Comparison of ENCODE assay signal across 15 cellular contexts in the genomic region with DNA sequence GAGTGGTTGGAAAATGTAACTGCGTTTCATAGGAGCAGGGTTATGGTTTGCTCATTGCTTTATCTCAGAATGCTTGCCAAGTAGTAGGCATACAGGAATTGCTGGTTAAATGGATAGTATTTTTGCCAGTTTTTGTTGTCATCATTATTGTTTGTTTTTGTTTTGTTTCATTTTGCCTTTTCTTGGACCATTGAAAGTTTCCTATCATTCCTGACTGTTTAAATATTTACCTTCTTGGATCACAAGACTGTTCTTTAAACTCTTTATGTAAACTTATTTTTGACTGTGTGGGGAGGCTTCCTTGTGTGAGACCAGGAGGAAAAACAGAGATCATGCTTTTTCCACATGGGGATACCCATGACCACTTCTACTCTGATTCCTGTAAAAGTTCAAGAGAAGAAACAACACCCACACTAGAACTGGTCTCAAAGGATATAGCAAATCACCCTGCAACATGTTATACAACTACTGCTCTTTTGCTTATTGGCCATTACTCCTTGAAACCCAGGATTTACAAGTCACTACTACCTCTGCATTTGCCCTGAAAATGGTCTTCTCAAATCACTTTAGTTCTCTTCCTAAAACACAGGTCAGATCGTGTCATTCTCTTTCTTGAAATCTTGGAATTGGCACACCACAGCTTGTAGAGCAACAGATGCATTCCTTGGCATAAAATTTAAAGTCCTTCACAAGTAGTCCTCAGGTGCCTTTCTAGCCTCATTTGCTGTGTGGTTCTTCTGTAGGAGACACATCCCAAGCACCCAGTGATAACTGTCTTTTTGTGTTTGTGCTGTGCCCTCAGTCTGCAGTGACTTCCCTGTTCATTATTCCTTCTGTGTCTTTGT. TPM values are rescaled to one million over a fixed set of nuclear protein-coding genes. Genes with fewer than 3 reads are reported as not detected.
DNase-seq lines count a peak whose midpoint lies in the region; ATAC-seq and TF ChIP-seq lines count a peak whose summit lies in the region.
"Had no signal": no experiment of that assay in that cellular context is flagged by ENCODE, and none has a peak within 500 bp of the region (broad histone marks: within the 10 kb centered on the region; RNA-seq: fewer than 3 reads in every experiment).

No MANE protein-coding gene starts in this region.

- peak overlapping the region; percentile 34 to 75 (median 67) for H3K27ac ChIP-seq in body of pancreas
- peak overlapping the region; percentile 33 for H3K27ac ChIP-seq in lower lobe of right lung
- peak overlapping the region; percentile 30 for H3K27ac ChIP-seq in substantia nigra (ENCODE audit: low read depth, low read length, poor library complexity, severe bottlenecking)

- H3K36me3 ChIP-seq in body of pancreas (replicated peaks in 1 of 2; ENCODE audit: insufficient read depth in 1 of 2, low read depth in 2 of 2) (no peaks in the 10 kb centered on the region), lower lobe of right lung (no peaks in the 10 kb centered on the region)

- intact Hi-C loops in body of pancreas (cut with DNase I) (loop anchor here (10.0 kb wide), 1 partner anchor 45 kb away; no protein-coding TSS in a partner anchor), lower lobe of right lung (cut with DNase I) (loop anchor here (10.0 kb wide), 1 partner anchor 45 kb away; no protein-coding TSS in a partner anchor)

- DNase-seq in activated naive CD4-positive, alpha-beta T cell treated with anti-CD3 and anti-CD28 coated beads, Interleukin-2, amount 50 U/mL, for 72 hours (ENCODE audit: low spot score in 2 of 2): no peak
- no peak for DNase-seq in activated naive CD4-positive, alpha-beta T cell treated with anti-CD3 and anti-CD28 coated beads, Interleukin-2, amount 10 ng/mL, durations not matched to agents 7 days and 5 days
- DNase-seq in body of pancreas (no peak), lower lobe of right lung (no peak), substantia nigra (lab: John Stamatoyannopoulos, UW) (no peak), NCI-H82 treated with DMSO at 0.1 percent for 48 hours (lab: John Stamatoyannopoulos, UW; ENCODE audit: unreplicated experiment) (no peak)
- DNase-seq: activated naive CD4-positive, alpha-beta T cell; DMS 273 treated with DMSO at 0.1 percent for 48 hours; Karpas-422; NCI-H2081 treated with DMSO at 0.1 percent for 48 hours; nephron progenitor cell; stimulated activated CD4-positive, alpha-beta T cell treated with anti-CD3 and anti-CD28 coated beads, Interleukin-12 subunit alpha, Interleukin-12 subunit beta, amount 100 ng/mL, for 4 hours had no signal

- H3K27ac Mint-ChIP-seq in activated naive CD4-positive, alpha-beta T cell treated with anti-CD3 and anti-CD28 coated beads, Interleukin-2, amount 50 U/mL, for 72 hours: peak overlapping the region; percentile 17 to 23
- H3K27ac Mint-ChIP-seq in activated naive CD4-positive, alpha-beta T cell treated with anti-CD3 and anti-CD28 coated beads, Interleukin-2, amount 10 ng/mL, durations not matched to agents 7 days and 5 days: no peak overlapping the region
- H3K27ac Mint-ChIP-seq: nephron progenitor cell had no signal

- no peaks in the 10 kb centered on the region for H3K9me3 Mint-ChIP-seq in activated naive CD4-positive, alpha-beta T cell treated with anti-CD3 and anti-CD28 coated beads, Interleukin-2, amount 50 U/mL, for 72 hours
- no peaks in the 10 kb centered on the region for H3K9me3 Mint-ChIP-seq in activated naive CD4-positive, alpha-beta T cell treated with anti-CD3 and anti-CD28 coated beads, Interleukin-2, amount 10 ng/mL, durations not matched to agents 7 days and 5 days
- H3K9me3 Mint-ChIP-seq: central memory CD8-positive, alpha-beta T cell; nephron progenitor cell had no signal

- H3K27me3 ChIP-seq in body of pancreas: no peaks in the 10 kb centered on the region
- no peaks in the 10 kb centered on the region for H3K27me3 ChIP-seq in lower lobe of right lung (ENCODE audit: low read depth)

- H3K4me3 ChIP-seq in body of pancreas (no peak overlapping the region), lower lobe of right lung (no peak overlapping the region)

- no peak for TF ChIP-seq POLR2A in body of pancreas (IDR thresholded peaks at IDR 0.05)

- TF ChIP-seq CTCF in body of pancreas (IDR thresholded peaks at IDR 0.05) (no peak), lower lobe of right lung (IDR thresholded peaks at IDR 0.05) (no peak)

- H3K36me3 Mint-ChIP-seq in activated naive CD4-positive, alpha-beta T cell treated with anti-CD3 and anti-CD28 coated beads, Interleukin-2, amount 50 U/mL, for 72 hours: peaks cover 0 to 8% of the 10 kb centered on the region in 2 donors
- H3K36me3 Mint-ChIP-seq in activated naive CD4-positive, alpha-beta T cell treated with anti-CD3 and anti-CD28 coated beads, Interleukin-2, amount 10 ng/mL, durations not matched to agents 7 days and 5 days: no peaks in the 10 kb centered on the region

- peaks cover 16% of the 10 kb centered on the region for H3K4me1 Mint-ChIP-seq in activated naive CD4-positive, alpha-beta T cell treated with anti-CD3 and anti-CD28 coated beads, Interleukin-2, amount 10 ng/mL, durations not matched to agents 7 days and 5 days

- WGBS in body of pancreas, 2 donors: 17 to 21% methylated on average over 2 of the region's 2 CpGs

- no peak overlapping the region for H3K4me3 Mint-ChIP-seq in activated naive CD4-positive, alpha-beta T cell treated with anti-CD3 and anti-CD28 coated beads, Interleukin-2, amount 10 ng/mL, durations not matched to agents 7 days and 5 days
- H3K4me3 Mint-ChIP-seq: central memory CD8-positive, alpha-beta T cell; nephron progenitor cell had no signal

- CTCF ChIA-PET in activated naive CD4-positive, alpha-beta T cell treated with anti-CD3 and anti-CD28 coated beads, Interleukin-2, amount 10 ng/mL, durations not matched to agents 7 days and 5 days (lab: Charles Lee): no interaction called here

- H3K4me1 ChIP-seq in body of pancreas (peaks cover 80% of the 10 kb centered on the region), lower lobe of right lung (peaks cover 88% of the 10 kb centered on the region)

- H3K27me3 Mint-ChIP-seq in activated naive CD4-positive, alpha-beta T cell treated with anti-CD3 and anti-CD28 coated beads, Interleukin-2, amount 10 ng/mL, durations not matched to agents 7 days and 5 days: no peaks in the 10 kb centered on the region
- H3K27me3 Mint-ChIP-seq: central memory CD8-positive, alpha-beta T cell had no signal

- no peaks in the 10 kb centered on the region for H3K9me3 ChIP-seq in body of pancreas
- H3K9me3 ChIP-seq in lower lobe of right lung: no peaks in the 10 kb centered on the region

- no peak for ATAC-seq in activated naive CD4-positive, alpha-beta T cell treated with anti-CD3 and anti-CD28 coated beads, Interleukin-2, amount 50 U/mL, for 72 hours
- peak; percentile 53 for ATAC-seq in body of pancreas
- ATAC-seq in lower lobe of right lung: peak; percentile 31 to 47
- no peak for ATAC-seq in GM19397 (IDR thresholded peaks at IDR 0.05; ENCODE audit: unreplicated experiment)
- no peak for ATAC-seq in GM19035 (IDR thresholded peaks at IDR 0.05; ENCODE audit: unreplicated experiment)

RNA-seq across cellular contexts. Expression of a gene that starts 51.3 kb away (rescaled TPM):
- total RNA-seq in activated naive CD4-positive, alpha-beta T cell treated with anti-CD3 and anti-CD28 coated beads, Interleukin-2, amount 50 U/mL, for 72 hours: 10 to 100 TPM; 15.5 to 26.4 TPM
- total RNA-seq in body of pancreas (10 to 100 TPM; 26.7 to 38.2 TPM), lower lobe of right lung (90.7 TPM)

Comparison
In these comparisons a context has a peak if more than half of its experiments do, and no peak if none do; other contexts are left out.
1. ATAC-seq: peak in body of pancreas (single experiment) and lower lobe of right lung (2 of 2); none in activated naive CD4-positive, alpha-beta T cell treated with anti-CD3 and anti-CD28 coated beads, Interleukin-2, amount 50 U/mL, for 72 hours (0 of 2), GM19397 (single experiment) and GM19035 (single experiment).
2. Peak in every context shown above with its lines, with median percentiles within 50 percentile points of each other: H3K27ac ChIP-seq.